ENCODE assay signal across 15 cellular contexts in genomic region chr6:14621518-14621917, GRCh38.
DNase-seq lines count a peak whose midpoint lies in the region; ATAC-seq and TF ChIP-seq lines count a peak whose summit lies in the region.
"Had no signal": no experiment of that assay in that cellular context is flagged by ENCODE, and none has a peak within 500 bp of the region (broad histone marks: within the 10 kb centered on the region; RNA-seq: fewer than 3 reads in every experiment).

No MANE protein-coding gene starts in this region.

- no peaks in the 10 kb centered on the region for H3K36me3 Mint-ChIP-seq in CD14-positive monocyte
- H3K36me3 Mint-ChIP-seq: mesothelial cell of epicardium had no signal

- no peak overlapping the region for H3K27ac ChIP-seq in SK-N-MC
- H3K27ac ChIP-seq in gastroesophageal sphincter = no peak overlapping the region
- H3K27ac ChIP-seq in upper lobe of left lung = no peak overlapping the region

- no peaks in the 10 kb centered on the region for H3K27me3 ChIP-seq in gastroesophageal sphincter
- H3K27me3 ChIP-seq in upper lobe of left lung = no peaks in the 10 kb centered on the region

- TF ChIP-seq EP300 in gastroesophageal sphincter (IDR thresholded peaks at IDR 0.05) = no peak
- TF ChIP-seq EP300 in upper lobe of left lung (IDR thresholded peaks at IDR 0.05) = no peak

- peaks cover 0 to 3% (median 0%) of the 10 kb centered on the region in 7 donors for H3K9me3 Mint-ChIP-seq in CD14-positive monocyte
- H3K9me3 Mint-ChIP-seq: mesothelial cell of epicardium had no signal

- H3K4me3 ChIP-seq in SK-N-MC (no peak overlapping the region), gastroesophageal sphincter (no peak overlapping the region), upper lobe of left lung (peak overlapping the region in 1 of 4 donors; percentile 17)

- ATAC-seq in gastroesophageal sphincter (peak; percentile 28), upper lobe of left lung (ENCODE audit: low FRiP score in 2 of 2) (peak; percentile 7 to 28), HG03460 (IDR thresholded peaks at IDR 0.05; ENCODE audit: unreplicated experiment) (no peak)

- peaks cover 0 to 21% (median 3%) of the 10 kb centered on the region in 3 donors for H3K4me1 ChIP-seq in gastroesophageal sphincter
- peaks cover 9 to 17% (median 14%) of the 10 kb centered on the region in 4 donors for H3K4me1 ChIP-seq in upper lobe of left lung

- H3K4me1 Mint-ChIP-seq in CD14-positive monocyte = peaks cover 21% of the 10 kb centered on the region

- TF ChIP-seq POLR2A in gastroesophageal sphincter (IDR thresholded peaks at IDR 0.05) (no peak), upper lobe of left lung (IDR thresholded peaks at IDR 0.05) (no peak)

- H3K4me3 Mint-ChIP-seq in CD14-positive monocyte = peak overlapping the region in 1 of 2 donors; percentile 81
- H3K4me3 Mint-ChIP-seq: activated CD4-positive, alpha-beta memory T cell treated with anti-CD3 and anti-CD28 coated beads for 36 hours; mesothelial cell of epicardium had no signal

- no peaks in the 10 kb centered on the region for H3K36me3 ChIP-seq in SK-N-MC (ENCODE audit: insufficient read depth, low read length)
- H3K36me3 ChIP-seq in gastroesophageal sphincter = no peaks in the 10 kb centered on the region
- H3K36me3 ChIP-seq in upper lobe of left lung = no peaks in the 10 kb centered on the region

- TF ChIP-seq CTCF in gastroesophageal sphincter (IDR thresholded peaks at IDR 0.05) = no peak
- no peak for TF ChIP-seq CTCF in upper lobe of left lung (IDR thresholded peaks at IDR 0.05)
- TF ChIP-seq CTCF in CD14-positive monocyte (IDR thresholded peaks at IDR 0.05) = no peak

- H3K27ac Mint-ChIP-seq in CD14-positive monocyte = peak overlapping the region in 3 of 7 donors; percentile 2 to 53 (median 47)
- H3K27ac Mint-ChIP-seq: activated CD4-positive, alpha-beta memory T cell treated with anti-CD3 and anti-CD28 coated beads for 36 hours; mesothelial cell of epicardium had no signal

- DNase-seq in NCI-H82 (lab: John Stamatoyannopoulos, UW) = peak; percentile 26
- no peak for DNase-seq in NCI-H82 treated with DMSO at 0.1 percent for 48 hours (lab: John Stamatoyannopoulos, UW; ENCODE audit: unreplicated experiment)
- DNase-seq in SK-N-MC (ENCODE audit: low read depth, low spot score) = no peak
- DNase-seq in upper lobe of left lung = peak in 1 of 2 donors; percentile 33
- DNase-seq in CD14-positive monocyte (ENCODE audit: low spot score) = no peak
- no peak for DNase-seq in NCI-H1105 (lab: John Stamatoyannopoulos, UW)
- DNase-seq: activated CD4-positive, alpha-beta memory T cell treated with anti-CD3 and anti-CD28 coated beads for 36 hours; Calu3; GF-D8; head of caudate nucleus; occipital lobe; stimulated activated CD4-positive, alpha-beta T cell treated with anti-CD3 and anti-CD28 coated beads, Interleukin-4, amount 100 ng/mL, for 24 hours had no signal

- intact Hi-C loops in CD14-positive monocyte (cut with micrococcal nuclease) = loop anchor here in 1 of 2 donors (10.0 kb wide), 1 partner anchor 63 kb away; no protein-coding TSS in a partner anchor

- H3K9ac ChIP-seq in SK-N-MC (ENCODE audit: insufficient read length) = peak overlapping the region; percentile 26

- H3K27me3 Mint-ChIP-seq in CD14-positive monocyte (ENCODE audit: low read depth in 3 of 3) = peaks cover 2 to 3% (median 3%) of the 10 kb centered on the region in 3 donors
- H3K27me3 Mint-ChIP-seq: activated CD4-positive, alpha-beta memory T cell treated with anti-CD3 and anti-CD28 coated beads for 36 hours had no signal

- H3K9me3 ChIP-seq in SK-N-MC (ENCODE audit: low read depth, low read length) (no peaks in the 10 kb centered on the region), gastroesophageal sphincter (no peaks in the 10 kb centered on the region), upper lobe of left lung (no peaks in the 10 kb centered on the region)

- WGBS in gastroesophageal sphincter (ENCODE audit: low coverage in 1 of 2), 2 donors = 46 to 51% methylated on average over 2 to 3 of the region's 5 CpGs
- WGBS in upper lobe of left lung, 2 donors = 18 to 36% methylated on average over 3 to 5 of the region's 5 CpGs
